8 cellular contexts compared by ENCODE assay signal in the genomic region with DNA sequence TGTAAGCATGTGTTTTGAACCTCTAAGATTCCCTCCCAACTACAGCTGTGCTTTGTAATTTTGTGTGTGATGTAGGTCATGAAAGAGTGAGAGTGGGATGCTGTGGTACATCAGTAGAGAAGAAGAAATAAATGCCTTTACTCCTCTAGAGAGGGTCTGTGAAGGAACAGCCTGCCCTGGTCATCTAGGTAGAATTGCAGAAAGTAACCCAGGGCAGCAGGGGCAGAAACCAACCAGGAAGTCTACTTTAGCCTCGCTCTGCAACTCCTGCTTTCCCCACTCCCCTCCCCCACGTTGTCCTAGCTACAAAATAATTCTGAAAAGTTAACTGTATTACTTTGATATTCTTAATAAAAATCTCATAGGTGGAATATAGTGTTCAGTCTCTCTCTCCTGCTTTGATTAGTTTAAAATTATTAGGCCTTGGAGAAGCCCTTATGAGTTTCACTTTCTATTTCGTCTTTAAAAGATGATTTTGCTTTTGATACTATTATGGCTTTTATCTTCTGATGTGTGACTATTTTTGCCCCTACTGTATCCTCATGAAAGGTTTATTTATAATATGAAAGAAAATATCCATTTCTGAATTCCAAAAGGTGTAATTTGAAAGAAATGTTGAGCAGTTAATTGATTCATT. TPM values are rescaled to one million over a fixed set of nuclear protein-coding genes. Genes with fewer than 3 reads are reported as not detected.
DNase-seq lines count a peak whose midpoint lies in the region; ATAC-seq and TF ChIP-seq lines count a peak whose summit lies in the region.

No MANE protein-coding gene starts in this region.

- no peaks in the 10 kb centered on the region for H3K9me3 Mint-ChIP-seq in natural killer cell
- no peaks in the 10 kb centered on the region for H3K9me3 Mint-ChIP-seq in progenitor cell of endocrine pancreas (ENCODE audit: low read depth)

- H3K4me1 Mint-ChIP-seq in natural killer cell (peaks cover 32 to 33% of the 10 kb centered on the region in 2 donors), progenitor cell of endocrine pancreas (ENCODE audit: low read depth) (peaks cover 5% of the 10 kb centered on the region)

- H3K27ac Mint-ChIP-seq in natural killer cell (peak overlapping the region; percentile 93 to 97), progenitor cell of endocrine pancreas (no peak overlapping the region)

- intact Hi-C loops in natural killer cell (cut with micrococcal nuclease): loop anchor here (1.0 to 10.0 kb wide), 2 partner anchors 9 to 215 kb away; no protein-coding TSS in a partner anchor

- H3K4me3 Mint-ChIP-seq in natural killer cell: peak overlapping the region; percentile 78
- H3K4me3 Mint-ChIP-seq in progenitor cell of endocrine pancreas (ENCODE audit: low read depth): no peak overlapping the region

- no peak for TF ChIP-seq CTCF in natural killer cell (IDR thresholded peaks at IDR 0.05)
- no peak for TF ChIP-seq CTCF in progenitor cell of endocrine pancreas (IDR thresholded peaks at IDR 0.05; ENCODE audit: unreplicated experiment)

- H3K27me3 Mint-ChIP-seq in natural killer cell (ENCODE audit: low read depth in 2 of 2) (no peaks in the 10 kb centered on the region), progenitor cell of endocrine pancreas (no peaks in the 10 kb centered on the region)

- DNase-seq in central memory CD4-positive, alpha-beta T cell: peak; percentile 30
- DNase-seq in natural killer cell: no peak
- DNase-seq in stimulated activated CD4-positive, alpha-beta T cell treated with anti-CD3 and anti-CD28 coated beads, Interleukin-2, amount 100 ng/mL, for 24 hours: no peak
- DNase-seq in progenitor cell of endocrine pancreas (ENCODE audit: low spot score, unreplicated experiment): no peak
- DNase-seq in GM19238 (ENCODE audit: insufficient read length, low spot score): no peak

- ATAC-seq in GM19324 (IDR thresholded peaks at IDR 0.05; ENCODE audit: low FRiP score, unreplicated experiment): peak; percentile 64
- ATAC-seq in HG03571 (IDR thresholded peaks at IDR 0.05; ENCODE audit: unreplicated experiment): peak; percentile 57
- ATAC-seq in natural killer cell: peak; percentile 61 to 84 (median 75)
- ATAC-seq in HG03342 (IDR thresholded peaks at IDR 0.05; ENCODE audit: unreplicated experiment): no peak

- H3K36me3 Mint-ChIP-seq in natural killer cell (peaks cover 2% of the 10 kb centered on the region), progenitor cell of endocrine pancreas (ENCODE audit: insufficient read depth) (peaks cover 8% of the 10 kb centered on the region)

RNA-seq across cellular contexts. Expression of a gene that starts 7.6 kb away (rescaled TPM):
- 10 to 100 TPM; 48.4 to 57.1 (median 48.8) TPM for total RNA-seq in natural killer cell
- 20.2 and 20.4 TPM in 2 replicates for total RNA-seq in progenitor cell of endocrine pancreas

RNA-seq across cellular contexts. Expression of a gene that starts 55.3 kb away (rescaled TPM):
- total RNA-seq in natural killer cell (10 to 100 TPM; 39.8 to 51.5 (median 45.0) TPM), progenitor cell of endocrine pancreas (65.4 and 73.6 TPM in 2 replicates)
